Comparison of ENCODE assay signal across 8 cellular contexts in genomic region chr14:76812093-76812421, GRCh38. TPM values are rescaled to one million over a fixed set of nuclear protein-coding genes. Genes with fewer than 3 reads are reported as not detected.
DNase-seq lines count a peak whose midpoint lies in the region; ATAC-seq and TF ChIP-seq lines count a peak whose summit lies in the region.

No MANE protein-coding gene starts in this region.

- H3K4me3 ChIP-seq in HUES6 (ENCODE audit: low read depth, low read length) (peak overlapping the region; percentile 92), iPS-20b (ENCODE audit: low read length) (peak overlapping the region; percentile 95), stomach (peak overlapping the region; percentile 78 to 90 (median 87))

- H3K36me3 ChIP-seq in HUES6 (ENCODE audit: control insufficient read depth, insufficient read depth, low read length) (peaks cover 25% of the 10 kb centered on the region), iPS-20b (ENCODE audit: insufficient read depth, low read depth, low read length) (peaks cover 26% of the 10 kb centered on the region), stomach (peaks cover 15 to 24% (median 22%) of the 10 kb centered on the region in 4 donors)

- H3K9ac ChIP-seq in HUES6 (ENCODE audit: low read length) (peak overlapping the region; percentile 69), iPS-20b (ENCODE audit: low read depth, low read length) (peak overlapping the region; percentile 86)

- peak; percentile 1 for ATAC-seq in Right ventricle myocardium inferior

- H3K27me3 ChIP-seq in HUES6 (ENCODE audit: control insufficient read depth, insufficient read depth, low read length) (peaks cover 9% of the 10 kb centered on the region; the same call in 1 of the 2 replicates), iPS-20b (ENCODE audit: insufficient read depth, low read length) (peaks cover under 1% of the 10 kb centered on the region; the same call in 1 of the 2 replicates), stomach (no peaks in the 10 kb centered on the region)

- DNase-seq in Right ventricle myocardium inferior (ENCODE audit: missing footprints) (no peak), cardiac septum (ENCODE audit: low spot score) (no peak), stomach (no peak), GM20000 (ENCODE audit: low spot score) (no peak), NCI-H2107 (lab: John Stamatoyannopoulos, UW) (no peak)

- no peak for TF ChIP-seq POLR2A in stomach (IDR thresholded peaks at IDR 0.05)

- TF ChIP-seq EP300 in stomach (IDR thresholded peaks at IDR 0.05): no peak

- H3K9me3 ChIP-seq in HUES6 (ENCODE audit: control insufficient read depth, insufficient read depth, low read depth, low read length): no peaks in the 10 kb centered on the region
- H3K9me3 ChIP-seq in iPS-20b (ENCODE audit: insufficient read depth, low read depth, low read length): no peaks in the 10 kb centered on the region
- H3K9me3 ChIP-seq in stomach: no peaks in the 10 kb centered on the region

- peak overlapping the region; percentile 30; the same call in 1 of the 2 replicates for H3K27ac ChIP-seq in HUES6 (ENCODE audit: low read depth, low read length)
- H3K27ac ChIP-seq in angular gyrus (ENCODE audit: low read depth, low read length): peak overlapping the region; percentile 81
- H3K27ac ChIP-seq in iPS-20b (ENCODE audit: low read length): peak overlapping the region; percentile 59
- H3K27ac ChIP-seq in stomach: peak overlapping the region; percentile 88 to 95 (median 91)

- peaks cover 11% of the 10 kb centered on the region for H3K4me1 ChIP-seq in HUES6 (ENCODE audit: control insufficient read depth, insufficient read depth, low read length)
- peaks cover 7% of the 10 kb centered on the region; the same call in 1 of the 2 replicates for H3K4me1 ChIP-seq in iPS-20b (ENCODE audit: insufficient read depth, low read length)
- H3K4me1 ChIP-seq in stomach: peaks cover 11 to 28% (median 19%) of the 10 kb centered on the region in 4 donors

- WGBS in stomach, 5 donors: 0 to 1% (median 1%) methylated on average over 18 to 20 of the region's 20 CpGs

- intact Hi-C loops in Right ventricle myocardium inferior (cut with DNase I): loop anchor here (5.0 kb wide), 2 partner anchors 50 to 510 kb away; partner anchors contain the start of genes GSTZ1 and POMT2
- intact Hi-C loops in cardiac septum (cut with DNase I): no loop called here
- intact Hi-C loops in stomach (cut with DNase I; ENCODE audit: low total_unique reads): no loop called here

- TF ChIP-seq CTCF in stomach (IDR thresholded peaks at IDR 0.05): no peak
- no peak for TF ChIP-seq CTCF in GM20000 (IDR thresholded peaks at IDR 0.05; ENCODE audit: extremely low read depth, missing control alignments)

RNA-seq across cellular contexts. Expression of gene ANGEL1, which starts 0.6 kb away (rescaled TPM):
- total RNA-seq in Right ventricle myocardium inferior (10.5 TPM), cardiac septum (12.4 TPM), stomach (10 to 100 TPM in 4 of 5 donors, 1 to 10 TPM in 1; 7.8 to 32.6 (median 18.0) TPM)
- polyA plus RNA-seq in stomach: 1 to 10 TPM; 2.3 to 4.5 (median 4.2) TPM

RNA-seq across cellular contexts. Expression of gene LRRC74A, which starts 14.2 kb away (rescaled TPM):
- total RNA-seq in Right ventricle myocardium inferior (not detected), cardiac septum (not detected), stomach (not detected)
- polyA plus RNA-seq in stomach: not detected

RNA-seq across cellular contexts. Expression of gene VASH1, which starts 50.8 kb away (rescaled TPM):
- total RNA-seq in Right ventricle myocardium inferior (14.4 TPM), cardiac septum (16.4 TPM), stomach (10 to 100 TPM in 3 of 5 donors, 1 to 10 TPM in 2; 4.9 to 15.4 (median 10.1) TPM)
- polyA plus RNA-seq in stomach: 10 to 100 TPM in 1 of 3 donors, 1 to 10 TPM in 2; 2.7 to 10.5 (median 4.1) TPM

Comparison
In these comparisons a context has a peak if more than half of its experiments do, and no peak if none do; other contexts are left out.
1. H3K27ac ChIP-seq: peak in every context shown above with its lines; median percentile 91 in stomach; 81 in angular gyrus; 59 in iPS-20b; 30 in HUES6.